1 cellular context compared by ENCODE assay signal in the genomic region with DNA sequence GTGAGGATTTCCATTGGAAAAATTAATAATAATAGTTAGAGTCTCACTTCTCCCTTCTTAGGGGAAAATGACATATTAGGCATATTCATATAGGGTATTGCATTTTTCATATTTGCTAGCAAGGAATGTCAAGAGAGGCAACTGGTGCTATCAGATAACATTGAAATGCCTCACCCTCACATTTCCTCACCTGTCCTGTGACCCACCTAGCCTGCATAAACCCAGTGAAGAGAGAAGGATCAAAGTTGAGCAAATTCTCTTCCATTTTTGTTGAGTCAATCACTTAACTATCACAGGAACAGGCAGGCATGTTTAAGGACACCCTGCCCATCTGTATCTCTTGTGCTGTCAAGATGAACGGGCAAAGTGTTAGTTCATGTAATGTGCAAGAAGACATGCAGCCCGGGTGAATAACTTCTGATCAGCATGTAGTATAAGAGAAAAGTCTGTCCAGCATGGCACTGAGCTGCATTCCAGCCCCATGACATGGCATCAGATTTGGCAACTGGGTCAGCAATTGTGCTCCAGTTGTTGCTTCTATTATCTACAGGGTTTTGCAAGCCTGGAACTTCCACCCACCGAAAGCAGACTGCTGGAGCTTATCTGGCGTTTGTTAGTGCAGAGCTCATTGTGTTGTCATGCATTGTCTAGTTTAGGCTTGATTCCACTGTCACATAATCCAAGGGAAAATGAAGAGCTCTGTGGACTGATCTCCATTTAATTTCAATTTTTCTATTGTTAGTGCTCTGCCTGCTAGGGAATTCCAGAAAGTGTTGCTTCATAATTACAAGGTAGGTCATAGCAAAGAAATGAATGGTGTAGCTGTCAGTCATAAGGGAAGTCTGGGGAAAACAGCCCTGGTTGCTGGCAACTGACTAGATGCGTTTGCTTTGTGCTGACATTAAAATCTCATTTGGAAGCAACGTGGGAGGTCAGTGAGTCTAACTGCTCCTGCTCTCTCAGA.
TF ChIP-seq lines count a peak whose summit lies in the region.

No MANE protein-coding gene starts in this region.

TF ChIP-seq in HepG2, 621 proteins besides CTCF, POLR2A, EP300 and RAD21 (continued from another document):
- TF ChIP-seq, protein P1, sequence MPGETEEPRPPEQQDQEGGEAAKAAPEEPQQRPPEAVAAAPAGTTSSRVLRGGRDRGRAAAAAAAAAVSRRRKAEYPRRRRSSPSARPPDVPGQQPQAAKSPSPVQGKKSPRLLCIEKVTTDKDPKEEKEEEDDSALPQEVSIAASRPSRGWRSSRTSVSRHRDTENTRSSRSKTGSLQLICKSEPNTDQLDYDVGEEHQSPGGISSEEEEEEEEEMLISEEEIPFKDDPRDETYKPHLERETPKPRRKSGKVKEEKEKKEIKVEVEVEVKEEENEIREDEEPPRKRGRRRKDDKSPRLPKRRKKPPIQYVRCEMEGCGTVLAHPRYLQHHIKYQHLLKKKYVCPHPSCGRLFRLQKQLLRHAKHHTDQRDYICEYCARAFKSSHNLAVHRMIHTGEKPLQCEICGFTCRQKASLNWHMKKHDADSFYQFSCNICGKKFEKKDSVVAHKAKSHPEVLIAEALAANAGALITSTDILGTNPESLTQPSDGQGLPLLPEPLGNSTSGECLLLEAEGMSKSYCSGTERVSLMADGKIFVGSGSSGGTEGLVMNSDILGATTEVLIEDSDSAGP (CRISPR knock-in tag; IDR thresholded peaks at IDR 0.05; ENCODE audit: borderline replicate concordance), result no peak; the same call in 1 of the 2 replicates
- TF ChIP-seq, protein P2, sequence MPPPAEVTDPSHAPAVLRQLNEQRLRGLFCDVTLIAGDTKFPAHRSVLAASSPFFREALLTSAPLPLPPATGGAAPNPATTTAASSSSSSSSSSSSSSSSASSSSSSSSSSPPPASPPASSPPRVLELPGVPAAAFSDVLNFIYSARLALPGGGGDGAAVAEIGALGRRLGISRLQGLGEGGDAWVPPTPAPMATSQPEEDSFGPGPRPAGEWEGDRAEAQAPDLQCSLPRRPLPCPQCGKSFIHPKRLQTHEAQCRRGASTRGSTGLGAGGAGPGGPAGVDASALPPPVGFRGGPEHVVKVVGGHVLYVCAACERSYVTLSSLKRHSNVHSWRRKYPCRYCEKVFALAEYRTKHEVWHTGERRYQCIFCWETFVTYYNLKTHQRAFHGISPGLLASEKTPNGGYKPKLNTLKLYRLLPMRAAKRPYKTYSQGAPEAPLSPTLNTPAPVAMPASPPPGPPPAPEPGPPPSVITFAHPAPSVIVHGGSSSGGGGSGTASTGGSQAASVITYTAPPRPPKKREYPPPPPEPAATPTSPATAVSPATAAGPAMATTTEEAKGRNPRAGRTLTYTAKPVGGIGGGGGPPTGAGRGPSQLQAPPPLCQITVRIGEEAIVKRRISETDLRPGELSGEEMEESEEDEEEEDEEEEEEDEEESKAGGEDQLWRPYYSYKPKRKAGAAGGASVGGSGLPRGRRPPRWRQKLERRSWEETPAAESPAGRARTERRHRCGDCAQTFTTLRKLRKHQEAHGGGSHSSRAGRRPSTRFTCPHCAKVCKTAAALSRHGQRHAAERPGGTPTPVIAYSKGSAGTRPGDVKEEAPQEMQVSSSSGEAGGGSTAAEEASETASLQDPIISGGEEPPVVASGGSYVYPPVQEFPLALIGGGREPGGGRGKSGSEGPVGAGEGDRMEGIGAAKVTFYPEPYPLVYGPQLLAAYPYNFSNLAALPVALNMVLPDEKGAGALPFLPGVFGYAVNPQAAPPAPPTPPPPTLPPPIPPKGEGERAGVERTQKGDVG (CRISPR knock-in tag; IDR thresholded peaks at IDR 0.05; ENCODE audit: borderline replicate concordance), result 0 out of 2 replicates have a peak, but pooled peaks have one; percentile 46
- TF ChIP-seq, protein P3, sequence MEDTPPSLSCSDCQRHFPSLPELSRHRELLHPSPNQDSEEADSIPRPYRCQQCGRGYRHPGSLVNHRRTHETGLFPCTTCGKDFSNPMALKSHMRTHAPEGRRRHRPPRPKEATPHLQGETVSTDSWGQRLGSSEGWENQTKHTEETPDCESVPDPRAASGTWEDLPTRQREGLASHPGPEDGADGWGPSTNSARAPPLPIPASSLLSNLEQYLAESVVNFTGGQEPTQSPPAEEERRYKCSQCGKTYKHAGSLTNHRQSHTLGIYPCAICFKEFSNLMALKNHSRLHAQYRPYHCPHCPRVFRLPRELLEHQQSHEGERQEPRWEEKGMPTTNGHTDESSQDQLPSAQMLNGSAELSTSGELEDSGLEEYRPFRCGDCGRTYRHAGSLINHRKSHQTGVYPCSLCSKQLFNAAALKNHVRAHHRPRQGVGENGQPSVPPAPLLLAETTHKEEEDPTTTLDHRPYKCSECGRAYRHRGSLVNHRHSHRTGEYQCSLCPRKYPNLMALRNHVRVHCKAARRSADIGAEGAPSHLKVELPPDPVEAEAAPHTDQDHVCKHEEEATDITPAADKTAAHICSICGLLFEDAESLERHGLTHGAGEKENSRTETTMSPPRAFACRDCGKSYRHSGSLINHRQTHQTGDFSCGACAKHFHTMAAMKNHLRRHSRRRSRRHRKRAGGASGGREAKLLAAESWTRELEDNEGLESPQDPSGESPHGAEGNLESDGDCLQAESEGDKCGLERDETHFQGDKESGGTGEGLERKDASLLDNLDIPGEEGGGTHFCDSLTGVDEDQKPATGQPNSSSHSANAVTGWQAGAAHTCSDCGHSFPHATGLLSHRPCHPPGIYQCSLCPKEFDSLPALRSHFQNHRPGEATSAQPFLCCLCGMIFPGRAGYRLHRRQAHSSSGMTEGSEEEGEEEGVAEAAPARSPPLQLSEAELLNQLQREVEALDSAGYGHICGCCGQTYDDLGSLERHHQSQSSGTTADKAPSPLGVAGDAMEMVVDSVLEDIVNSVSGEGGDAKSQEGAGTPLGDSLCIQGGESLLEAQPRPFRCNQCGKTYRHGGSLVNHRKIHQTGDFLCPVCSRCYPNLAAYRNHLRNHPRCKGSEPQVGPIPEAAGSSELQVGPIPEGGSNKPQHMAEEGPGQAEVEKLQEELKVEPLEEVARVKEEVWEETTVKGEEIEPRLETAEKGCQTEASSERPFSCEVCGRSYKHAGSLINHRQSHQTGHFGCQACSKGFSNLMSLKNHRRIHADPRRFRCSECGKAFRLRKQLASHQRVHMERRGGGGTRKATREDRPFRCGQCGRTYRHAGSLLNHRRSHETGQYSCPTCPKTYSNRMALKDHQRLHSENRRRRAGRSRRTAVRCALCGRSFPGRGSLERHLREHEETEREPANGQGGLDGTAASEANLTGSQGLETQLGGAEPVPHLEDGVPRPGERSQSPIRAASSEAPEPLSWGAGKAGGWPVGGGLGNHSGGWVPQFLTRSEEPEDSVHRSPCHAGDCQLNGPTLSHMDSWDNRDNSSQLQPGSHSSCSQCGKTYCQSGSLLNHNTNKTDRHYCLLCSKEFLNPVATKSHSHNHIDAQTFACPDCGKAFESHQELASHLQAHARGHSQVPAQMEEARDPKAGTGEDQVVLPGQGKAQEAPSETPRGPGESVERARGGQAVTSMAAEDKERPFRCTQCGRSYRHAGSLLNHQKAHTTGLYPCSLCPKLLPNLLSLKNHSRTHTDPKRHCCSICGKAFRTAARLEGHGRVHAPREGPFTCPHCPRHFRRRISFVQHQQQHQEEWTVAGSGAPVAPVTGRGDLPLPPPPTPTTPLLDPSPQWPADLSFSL (CRISPR knock-in tag; IDR thresholded peaks at IDR 0.05), result peak; percentile 58; the same call in 1 of the 2 replicates
